In genomic region chr10:97736902-97737769, GRCh38 we compare ENCODE assay signal across 1 cellular context.
TF ChIP-seq lines count a peak whose summit lies in the region.

Gene ZFYVE27 (plus strand): TSS chr10:97737128. CDS start chr10:97738478, 1,350 bp downstream.

TF ChIP-seq in A549, 52 proteins besides CTCF, POLR2A, EP300 and RAD21 (continued from another document):
- TF ChIP-seq MAX (IDR thresholded peaks at IDR 0.05) (peak; percentile 100), HEYL (CRISPR knock-in tag; IDR thresholded peaks at IDR 0.05) (peak; percentile 92; the same call in 1 of the 2 replicates)
